ENCODE assay signal across 8 cellular contexts in genomic region chr12:93766802-93767523, GRCh38.
DNase-seq lines count a peak whose midpoint lies in the region; ATAC-seq and TF ChIP-seq lines count a peak whose summit lies in the region.

No MANE protein-coding gene starts in this region.

- H3K36me3 Mint-ChIP-seq in naive thymus-derived CD8-positive, alpha-beta T cell = peaks cover 0 to 5% (median 0%) of the 10 kb centered on the region in 3 donors
- H3K36me3 Mint-ChIP-seq in glutamatergic neuron (ENCODE audit: unreplicated experiment) = no peaks in the 10 kb centered on the region

- H3K4me1 Mint-ChIP-seq in naive thymus-derived CD8-positive, alpha-beta T cell = peaks cover 8 to 35% (median 15%) of the 10 kb centered on the region in 4 donors
- peaks cover 38% of the 10 kb centered on the region for H3K4me1 Mint-ChIP-seq in glutamatergic neuron (ENCODE audit: low read depth, unreplicated experiment)

- POLR2A ChIA-PET in naive thymus-derived CD8-positive, alpha-beta T cell (lab: Charles Lee) = interaction anchor here (0.6 kb wide), 2 partner anchors 94 to 154 kb away, joined by 3 read pairs; no protein-coding TSS in a partner anchor

- no peak overlapping the region for H3K27ac ChIP-seq in VCaP

- peaks cover 0 to 2% (median 0%) of the 10 kb centered on the region in 9 donors for H3K9me3 Mint-ChIP-seq in naive thymus-derived CD8-positive, alpha-beta T cell
- H3K9me3 Mint-ChIP-seq in glutamatergic neuron (ENCODE audit: unreplicated experiment) = peaks cover 5% of the 10 kb centered on the region

- TF ChIP-seq CTCF in LNCAP (IDR thresholded peaks at IDR 0.05) (peak; percentile 77), VCaP (conservative IDR thresholded peaks at IDR 0.05) (peak; percentile 69), glutamatergic neuron (IDR thresholded peaks at IDR 0.05; ENCODE audit: partially characterized antibody, unreplicated experiment) (no peak)

- DNase-seq in EL (peak; percentile 70), glutamatergic neuron (no peak), NCI-H1436 treated with DMSO at 0.1 percent for 48 hours (lab: John Stamatoyannopoulos, UW) (no peak)
- DNase-seq in naive thymus-derived CD8-positive, alpha-beta T cell = peak in 6 of 10 donors; percentile 4 to 41 (median 14)

- peak; percentile 68 for ATAC-seq in esophagus mucosa
- peak; percentile 42 to 67 for ATAC-seq in naive thymus-derived CD8-positive, alpha-beta T cell
- ATAC-seq in GM21737 (IDR thresholded peaks at IDR 0.05; ENCODE audit: unreplicated experiment) = no peak

- no peak overlapping the region for H3K4me3 Mint-ChIP-seq in naive thymus-derived CD8-positive, alpha-beta T cell
- no peak overlapping the region for H3K4me3 Mint-ChIP-seq in glutamatergic neuron (ENCODE audit: unreplicated experiment)

- peak overlapping the region in 5 of 10 donors; percentile 2 to 49 (median 8) for H3K27ac Mint-ChIP-seq in naive thymus-derived CD8-positive, alpha-beta T cell
- H3K27ac Mint-ChIP-seq in glutamatergic neuron (ENCODE audit: unreplicated experiment) = no peak overlapping the region

- no peaks in the 10 kb centered on the region for H3K27me3 Mint-ChIP-seq in naive thymus-derived CD8-positive, alpha-beta T cell
- H3K27me3 Mint-ChIP-seq in glutamatergic neuron (ENCODE audit: unreplicated experiment) = no peaks in the 10 kb centered on the region

Comparison
In these comparisons a context has a peak if more than half of its experiments do, and no peak if none do; other contexts are left out.
1. DNase-seq: peak in EL (single experiment) and naive thymus-derived CD8-positive, alpha-beta T cell (6 of 10); none in glutamatergic neuron (single experiment) and NCI-H1436 treated with DMSO at 0.1 percent for 48 hours (single experiment).